19 cellular contexts compared by ENCODE assay signal in genomic region chr1:36872126-36872754, GRCh38.
DNase-seq lines count a peak whose midpoint lies in the region; ATAC-seq, FAIRE-seq and TF ChIP-seq lines count a peak whose summit lies in the region.
"Had no signal": no experiment of that assay in that cellular context is flagged by ENCODE, and none has a peak within 500 bp of the region (broad histone marks: within the 10 kb centered on the region; RNA-seq: fewer than 3 reads in every experiment).

No MANE protein-coding gene starts in this region.

- peaks cover 9% of the 10 kb centered on the region for H3K27me3 Mint-ChIP-seq in glutamatergic neuron (ENCODE audit: unreplicated experiment)
- peaks cover 4% of the 10 kb centered on the region for H3K27me3 Mint-ChIP-seq in activated CD4-positive, alpha-beta T cell treated with anti-CD3 and anti-CD28 coated beads for 36 hours

- peak overlapping the region; percentile 92 for H3K27ac Mint-ChIP-seq in glutamatergic neuron (ENCODE audit: unreplicated experiment)
- H3K27ac Mint-ChIP-seq in activated CD4-positive, alpha-beta T cell treated with anti-CD3 and anti-CD28 coated beads for 36 hours = no peak overlapping the region
- H3K27ac Mint-ChIP-seq: CD8-positive, alpha-beta memory T cell; GM23338 had no signal

- no peaks in the 10 kb centered on the region for H3K9me3 ChIP-seq in HepG2 (ENCODE audit: low read length)
- H3K9me3 ChIP-seq in right lobe of liver = no peaks in the 10 kb centered on the region
- H3K9me3 ChIP-seq in neuronal stem cell (replicated peaks in 1 of 2; ENCODE audit: control insufficient read depth in 2 of 2, insufficient read depth in 1 of 2, low read depth in 1 of 2, low read length in 2 of 2) = no peaks in the 10 kb centered on the region
- H3K9me3 ChIP-seq: SJCRH30 had no signal

- no peak overlapping the region for H3K9ac ChIP-seq in HepG2 (ENCODE audit: insufficient read depth, low read depth, low read length)
- no peak overlapping the region for H3K9ac ChIP-seq in neuronal stem cell (ENCODE audit: low read depth, low read length, poor library complexity)

- FAIRE-seq in HepG2 (lab: Jason Lieb, UNC) = no peak
- FAIRE-seq: GM12891, RCC 7860 had no signal

- H3K4me2 ChIP-seq in HepG2 (ENCODE audit: low read depth, low read length) = no peak overlapping the region
- no peak overlapping the region for H3K4me2 ChIP-seq in neuronal stem cell (ENCODE audit: insufficient read depth, low read length, poor library complexity, severe bottlenecking)
- H3K4me2 ChIP-seq: GM23338 had no signal

- POLR2A ChIA-PET in HepG2 (lab: Yijun Ruan, JAX) = no interaction called here
- POLR2A ChIA-PET in activated CD4-positive, alpha-beta T cell treated with anti-CD3 and anti-CD28 coated beads for 36 hours (lab: Charles Lee) = no interaction called here

- H2BK120ac ChIP-seq in neuronal stem cell (ENCODE audit: low read depth, low read length) = no peak overlapping the region

- H4K91ac ChIP-seq in neuronal stem cell (ENCODE audit: low read depth, low read length, poor library complexity) = no peak overlapping the region

- no peak overlapping the region for H2BK15ac ChIP-seq in neuronal stem cell (ENCODE audit: low read length)

- intact Hi-C loops in HepG2 (cut with micrococcal nuclease; ENCODE audit: unreplicated experiment) = no loop called here
- intact Hi-C loops in right lobe of liver (cut with DNase I) = no loop called here
- intact Hi-C loops in activated CD4-positive, alpha-beta T cell treated with anti-CD3 and anti-CD28 coated beads for 36 hours (cut with DNase I, micrococcal nuclease) = no loop called here

- TF ChIP-seq CTCF in HepG2 (CRISPR knock-in tag; IDR thresholded peaks at IDR 0.05) (no peak), right lobe of liver (IDR thresholded peaks at IDR 0.05) (no peak), glutamatergic neuron (IDR thresholded peaks at IDR 0.05; ENCODE audit: partially characterized antibody, unreplicated experiment) (no peak)

- TF ChIP-seq POLR2A in HepG2 (IDR thresholded peaks at IDR 0.05; ENCODE audit: insufficient read depth in 1 of 2, low read depth in 2 of 2, low read length in 2 of 2) (no peak), right lobe of liver (IDR thresholded peaks at IDR 0.05) (no peak)

- no peaks in the 10 kb centered on the region for H4K20me1 ChIP-seq in HepG2 (ENCODE audit: insufficient read depth, low read length)

- H3K27me3 ChIP-seq in HepG2 (ENCODE audit: control insufficient read depth in 1 of 2, insufficient read depth in 2 of 2, low read length in 2 of 2) (no peaks in the 10 kb centered on the region; a peak in 1 of 5 replicates), right lobe of liver (no peaks in the 10 kb centered on the region), neuronal stem cell (ENCODE audit: control insufficient read depth in 3 of 3, insufficient read depth in 3 of 3, low read depth in 1 of 3, low read length in 3 of 3) (no peaks in the 10 kb centered on the region), H7 (ENCODE audit: control insufficient read depth, insufficient read depth, low read length) (no peaks in the 10 kb centered on the region)

- no peak overlapping the region for H2BK12ac ChIP-seq in neuronal stem cell (ENCODE audit: low read length)

- H3K4me3 ChIP-seq in HepG2 (replicated peaks in 1 of 3; ENCODE audit: insufficient read depth in 1 of 3, low read depth in 2 of 3, low read length in 3 of 3) = no peak overlapping the region
- H3K4me3 ChIP-seq in right lobe of liver = no peak overlapping the region
- H3K4me3 ChIP-seq in neuronal stem cell (ENCODE audit: low read length in 2 of 2) = peak overlapping the region in 1 of 2 donors; percentile 49
- H3K4me3 ChIP-seq in H7 (ENCODE audit: insufficient read depth, low read depth, low read length) = no peak overlapping the region
- H3K4me3 ChIP-seq: GM23338, SJCRH30 had no signal

- no TSS peak for BruUV-seq in HepG2 (replicated peaks; lab: Mats Ljungman, UMichigan)

- H4K8ac ChIP-seq in neuronal stem cell (ENCODE audit: low read depth, low read length) = no peak overlapping the region

- peak overlapping the region; percentile 38 for H2AK5ac ChIP-seq in neuronal stem cell (ENCODE audit: low read depth, low read length)

- H3K79me2 ChIP-seq in HepG2 (ENCODE audit: insufficient read depth, low read length) = no peaks in the 10 kb centered on the region

- peaks cover 3% of the 10 kb centered on the region for H3K36me3 Mint-ChIP-seq in glutamatergic neuron (ENCODE audit: unreplicated experiment)
- H3K36me3 Mint-ChIP-seq in activated CD4-positive, alpha-beta T cell treated with anti-CD3 and anti-CD28 coated beads for 36 hours (ENCODE audit: low read depth) = no peaks in the 10 kb centered on the region
- H3K36me3 Mint-ChIP-seq: CD8-positive, alpha-beta memory T cell; IgD-negative memory B cell had no signal

- 0% methylated on average over 4 of the region's 22 CpGs for WGBS in HepG2 (ENCODE audit: low lambda C conversion rate)
- 43% methylated on average over 2 of the region's 22 CpGs for WGBS in right lobe of liver (ENCODE audit: insufficient coverage, low coverage, low lambda C conversion rate, missing lambda C conversion rate)
- no CpG with 5 or more reads among the region's 22 CpGs for WGBS in neuronal stem cell (ENCODE audit: extremely low coverage in 2 of 2, insufficient read length in 2 of 2, insufficient replicate concordance in 1 of 2), 2 donors

- CTCF ChIA-PET in HepG2 (lab: Yijun Ruan, JAX; ENCODE audit: low intra/inter-chr PET ratio, low total read pairs) = no interaction called here
- CTCF ChIA-PET in activated CD4-positive, alpha-beta T cell treated with anti-CD3 and anti-CD28 coated beads for 36 hours (lab: Charles Lee) = no interaction called here

- H3K27ac ChIP-seq in HepG2 (ENCODE audit: extremely low read length, insufficient read depth, low read length) = no peak overlapping the region
- H3K27ac ChIP-seq in right lobe of liver = no peak overlapping the region
- H3K27ac ChIP-seq in neuronal stem cell (replicated peaks; ENCODE audit: low read length) = no peak overlapping the region
- H3K27ac ChIP-seq: SJCRH30 had no signal

- H3K4me1 Mint-ChIP-seq in glutamatergic neuron (ENCODE audit: low read depth, unreplicated experiment) = peaks cover 54% of the 10 kb centered on the region
- H3K4me1 Mint-ChIP-seq in activated CD4-positive, alpha-beta T cell treated with anti-CD3 and anti-CD28 coated beads for 36 hours = no peaks in the 10 kb centered on the region
- H3K4me1 Mint-ChIP-seq: CD8-positive, alpha-beta memory T cell had no signal

- TF ChIP-seq RAD21 in HepG2 (CRISPR knock-in tag; IDR thresholded peaks at IDR 0.05) = no peak

- peak overlapping the region; percentile 11 for H3K18ac ChIP-seq in neuronal stem cell (ENCODE audit: low read length)

- H3K4me1 ChIP-seq in HepG2 (ENCODE audit: insufficient read depth, low read length) = no peaks in the 10 kb centered on the region
- no peaks in the 10 kb centered on the region for H3K4me1 ChIP-seq in right lobe of liver
- peaks cover 0 to 4% of the 10 kb centered on the region in 2 donors for H3K4me1 ChIP-seq in neuronal stem cell (ENCODE audit: control insufficient read depth in 2 of 2, insufficient read depth in 1 of 2, low read depth in 1 of 2, low read length in 2 of 2)
- H3K4me1 ChIP-seq: SJCRH30 had no signal

- in situ Hi-C loops in HepG2 (cut with HindIII; ENCODE audit: extremely low pct_ligation_motif_present, low pct_unique_long_range_greater_than_20kb) = no loop called here

- no peak overlapping the region for H3K4ac ChIP-seq in neuronal stem cell (ENCODE audit: low read length)

- no peaks in the 10 kb centered on the region for H3K79me1 ChIP-seq in neuronal stem cell (ENCODE audit: low read depth, low read length)

- no peaks in the 10 kb centered on the region for H3K36me3 ChIP-seq in HepG2 (replicated peaks in 1 of 2; ENCODE audit: control insufficient read depth in 1 of 2, insufficient read depth in 2 of 2, low read length in 2 of 2)
- H3K36me3 ChIP-seq in right lobe of liver = no peaks in the 10 kb centered on the region
- H3K36me3 ChIP-seq in neuronal stem cell (replicated peaks in 1 of 2; ENCODE audit: control insufficient read depth in 2 of 2, insufficient read depth in 2 of 2, low read length in 2 of 2) = no peaks in the 10 kb centered on the region
- H3K36me3 ChIP-seq in H7 (replicated peaks; ENCODE audit: control insufficient read depth, insufficient read depth, low read length) = no peaks in the 10 kb centered on the region
- H3K36me3 ChIP-seq: SJCRH30 had no signal

- H3K4me3 Mint-ChIP-seq in glutamatergic neuron (ENCODE audit: unreplicated experiment) = no peak overlapping the region
- H3K4me3 Mint-ChIP-seq in activated CD4-positive, alpha-beta T cell treated with anti-CD3 and anti-CD28 coated beads for 36 hours = no peak overlapping the region
- H3K4me3 Mint-ChIP-seq: CD8-positive, alpha-beta memory T cell; GM23338; IgD-negative memory B cell had no signal

- DNase-seq in HepG2 (ENCODE audit: low spot score) (no peak), right lobe of liver (no peak), glutamatergic neuron (no peak), neuronal stem cell (ENCODE audit: low spot score) (no peak), H4 (ENCODE audit: low spot score) (no peak), H7 (no peak)
- no peak for DNase-seq in activated CD4-positive, alpha-beta T cell treated with anti-CD3 and anti-CD28 coated beads for 36 hours
- DNase-seq: AML-193; Calu3; CD8-positive, alpha-beta memory T cell; NCI-H1105; NCI-H526; SJCRH30 had no signal

- H2AFZ ChIP-seq in HepG2 (ENCODE audit: low read length) = no peak overlapping the region
- H2AFZ ChIP-seq in neuronal stem cell (ENCODE audit: low read length) = no peak overlapping the region
- H2AFZ ChIP-seq: GM23338 had no signal

- H3K14ac ChIP-seq in neuronal stem cell (ENCODE audit: low read length) = peak overlapping the region; percentile 59

- ATAC-seq in HepG2 (no peak), right lobe of liver (no peak), GM21381 (IDR thresholded peaks at IDR 0.05; ENCODE audit: unreplicated experiment) (no peak)
- ATAC-seq in activated CD4-positive, alpha-beta T cell treated with anti-CD3 and anti-CD28 coated beads for 36 hours = no peak
- ATAC-seq: GM23338, HCT116 had no signal

- H2BK5ac ChIP-seq in neuronal stem cell (ENCODE audit: low read length) = no peak overlapping the region

- TF ChIP-seq EP300 in HepG2 (IDR thresholded peaks at IDR 0.05; ENCODE audit: low read depth in 2 of 2, low read length in 2 of 2) (no peak), HepG2 (CRISPR knock-in tag; IDR thresholded peaks at IDR 0.05; ENCODE audit: borderline replicate concordance) (no peak)

- H3K9me3 Mint-ChIP-seq in glutamatergic neuron (ENCODE audit: unreplicated experiment) = peaks cover 7% of the 10 kb centered on the region
- H3K9me3 Mint-ChIP-seq in activated CD4-positive, alpha-beta T cell treated with anti-CD3 and anti-CD28 coated beads for 36 hours (ENCODE audit: low read depth) = no peaks in the 10 kb centered on the region
- H3K9me3 Mint-ChIP-seq: CD8-positive, alpha-beta memory T cell; GM23338; IgD-negative memory B cell had no signal

- peak overlapping the region; percentile 15 for H3K23ac ChIP-seq in neuronal stem cell (ENCODE audit: low read depth, low read length, poor library complexity)

TF ChIP-seq in HepG2, 621 proteins besides CTCF, POLR2A, EP300 and RAD21 (continues in another document):
- no peak for TF ChIP-seq ZFAT (CRISPR knock-in tag; conservative IDR thresholded peaks at IDR 0.05)
